ENCODE assay signal across 11 cellular contexts in genomic region chr9:98172604-98173003, GRCh38. TPM values are rescaled to one million over a fixed set of nuclear protein-coding genes. Genes with fewer than 3 reads are reported as not detected.
DNase-seq lines count a peak whose midpoint lies in the region; ATAC-seq and TF ChIP-seq lines count a peak whose summit lies in the region.
"Had no signal": no experiment of that assay in that cellular context is flagged by ENCODE, and none has a peak within 500 bp of the region (broad histone marks: within the 10 kb centered on the region; RNA-seq: fewer than 3 reads in every experiment).

No MANE protein-coding gene starts in this region.

- H3K27me3 Mint-ChIP-seq in stimulated activated naive CD8-positive, alpha-beta T cell treated with anti-CD3 and anti-CD28 coated beads, Interleukin-15, amount 100 ng/mL, for 72 hours: no peaks in the 10 kb centered on the region

- in situ Hi-C loops in astrocyte of the spinal cord (cut with HindIII; ENCODE audit: low sequenced_read_pairs): no loop called here

- H3K9me3 Mint-ChIP-seq in stimulated activated naive CD8-positive, alpha-beta T cell treated with anti-CD3 and anti-CD28 coated beads, Interleukin-15, amount 100 ng/mL, for 72 hours: no peaks in the 10 kb centered on the region

- peak; percentile 21 for DNase-seq in HT1080 (ENCODE audit: low read depth)
- DNase-seq in NCI-H2171 treated with DMSO at 0.1 percent for 48 hours (lab: John Stamatoyannopoulos, UW): peak; percentile 87
- DNase-seq in astrocyte of the spinal cord (ENCODE audit: low read depth, low spot score): peak; percentile 4
- DNase-seq in sciatic nerve (ENCODE audit: low spot score): peak; percentile 39
- no peak for DNase-seq in stimulated activated naive CD8-positive, alpha-beta T cell treated with anti-CD3 and anti-CD28 coated beads, Interleukin-15, amount 100 ng/mL, for 72 hours
- no peak for DNase-seq in cortex of kidney (lab: John Stamatoyannopoulos, UW)
- DNase-seq: adrenal gland; left ventricle myocardium superior; NCI-H1048; stimulated activated CD4-positive, alpha-beta T cell treated with anti-CD3 and anti-CD28 coated beads, Interleukin-12 subunit alpha, Interleukin-12 subunit beta, amount 100 ng/mL, for 4 hours had no signal

- no peak overlapping the region for H3K27ac Mint-ChIP-seq in stimulated activated naive CD8-positive, alpha-beta T cell treated with anti-CD3 and anti-CD28 coated beads, Interleukin-15, amount 100 ng/mL, for 72 hours

- intact Hi-C loops in sciatic nerve (cut with DNase I): no loop called here

- H3K4me1 Mint-ChIP-seq in stimulated activated naive CD8-positive, alpha-beta T cell treated with anti-CD3 and anti-CD28 coated beads, Interleukin-15, amount 100 ng/mL, for 72 hours: peaks cover 49% of the 10 kb centered on the region

- no peak overlapping the region for H3K4me3 Mint-ChIP-seq in stimulated activated naive CD8-positive, alpha-beta T cell treated with anti-CD3 and anti-CD28 coated beads, Interleukin-15, amount 100 ng/mL, for 72 hours

- ATAC-seq in sciatic nerve: no peak
- ATAC-seq in stimulated activated naive CD8-positive, alpha-beta T cell treated with anti-CD3 and anti-CD28 coated beads, Interleukin-15, amount 100 ng/mL, for 72 hours: no peak
- ATAC-seq in HG02973 (IDR thresholded peaks at IDR 0.05; ENCODE audit: unreplicated experiment): no peak
- ATAC-seq: left ventricle myocardium superior had no signal

- TF ChIP-seq CTCF in astrocyte of the spinal cord (IDR thresholded peaks at IDR 0.05; ENCODE audit: low read depth, low read length): no peak

- no peak overlapping the region for H3K4me3 ChIP-seq in astrocyte of the spinal cord (ENCODE audit: low read depth, low read length)
- H3K4me3 ChIP-seq: adrenal gland had no signal

RNA-seq across cellular contexts. Expression of gene CORO2A, which starts 19.8 kb away (rescaled TPM):
- total RNA-seq in HT1080 (2014; rRNA removed; shearing (Covaris generic)): 9.2 and 12.5 TPM in 2 replicates
- polyA plus RNA-seq in HT1080 (2015; cell fraction: cytosol; rRNA removed): 7.1 and 7.9 TPM in 2 replicates
- 4.6 and 4.9 TPM in 2 replicates for polyA plus RNA-seq in HT1080 (2015; cell fraction: nucleus; rRNA removed)
- total RNA-seq in sciatic nerve: 3.7 TPM

RNA-seq across cellular contexts. Expression of gene TRIM14, which starts 53.6 kb away (rescaled TPM):
- 26.8 and 31.0 TPM in 2 replicates for total RNA-seq in HT1080 (2014; rRNA removed; shearing (Covaris generic))
- polyA plus RNA-seq in HT1080 (2015; cell fraction: cytosol; rRNA removed): 25.7 and 25.9 TPM in 2 replicates
- 16.0 and 23.2 TPM in 2 replicates for polyA plus RNA-seq in HT1080 (2015; cell fraction: nucleus; rRNA removed)
- 12.6 TPM for total RNA-seq in sciatic nerve

Comparison
In these comparisons a context has a peak if more than half of its experiments do, and no peak if none do; other contexts are left out.
1. DNase-seq: peak in HT1080 (single experiment), NCI-H2171 treated with DMSO at 0.1 percent for 48 hours (single experiment), astrocyte of the spinal cord (single experiment) and sciatic nerve (single experiment); none in stimulated activated naive CD8-positive, alpha-beta T cell treated with anti-CD3 and anti-CD28 coated beads, Interleukin-15, amount 100 ng/mL, for 72 hours (0 of 2) and cortex of kidney (single experiment).